ENCODE assay signal across 8 cellular contexts in genomic region chr22:37636186-37636948, GRCh38. TPM values are rescaled to one million over a fixed set of nuclear protein-coding genes. Genes with fewer than 3 reads are reported as not detected.
DNase-seq lines count a peak whose midpoint lies in the region; ATAC-seq, FAIRE-seq and TF ChIP-seq lines count a peak whose summit lies in the region.

No MANE protein-coding gene starts in this region.

- no peak for ATAC-seq in pancreas
- no peak for ATAC-seq in HG03280 (IDR thresholded peaks at IDR 0.05; ENCODE audit: unreplicated experiment)
- no peak for ATAC-seq in HG03460 (IDR thresholded peaks at IDR 0.05; ENCODE audit: unreplicated experiment)

- peak overlapping the region; percentile 87 to 94 (median 91) for H3K27ac Mint-ChIP-seq in CD4-positive, alpha-beta memory T cell
- H3K27ac Mint-ChIP-seq in activated naive CD8-positive, alpha-beta T cell = peak overlapping the region; percentile 68

- TF ChIP-seq CTCF in pancreas (IDR thresholded peaks at IDR 0.05) = no peak

- no peaks in the 10 kb centered on the region for H3K27me3 Mint-ChIP-seq in CD4-positive, alpha-beta memory T cell
- no peaks in the 10 kb centered on the region for H3K27me3 Mint-ChIP-seq in activated naive CD8-positive, alpha-beta T cell

- peaks cover 84% of the 10 kb centered on the region for H3K4me1 ChIP-seq in CD4-positive, alpha-beta memory T cell (ENCODE audit: insufficient read depth, low read length)
- H3K4me1 ChIP-seq in mucosa of rectum (ENCODE audit: control insufficient read depth in 2 of 2, insufficient read depth in 2 of 2, low read length in 2 of 2) (peaks cover 63 to 70% of the 10 kb centered on the region in 2 donors), pancreas (peaks cover 0 to 12% (median 5%) of the 10 kb centered on the region in 3 donors)

- peak overlapping the region; percentile 11 to 87 for H3K9ac ChIP-seq in mucosa of rectum (ENCODE audit: low read depth in 1 of 2, low read length in 2 of 2)

- POLR2A ChIA-PET in CD4-positive, alpha-beta memory T cell (lab: Charles Lee; ENCODE audit: partially characterized antibody) = interaction anchor here (0.8 to 12.1 kb wide), 9 partner anchors 7 to 50 kb away, joined by 3 to 247 read pairs (median 17); partner anchors contain the start of genes GGA1, LGALS1, NOL12 and PDXP

- no peak for FAIRE-seq in pancreas (lab: Jason Lieb, UNC)

- H3K9me3 Mint-ChIP-seq in CD4-positive, alpha-beta memory T cell = no peaks in the 10 kb centered on the region
- H3K9me3 Mint-ChIP-seq in activated naive CD8-positive, alpha-beta T cell (ENCODE audit: low read depth) = no peaks in the 10 kb centered on the region

- H3K27ac ChIP-seq in CD4-positive, alpha-beta memory T cell (ENCODE audit: low read depth, low read length) = peak overlapping the region; percentile 64
- peak overlapping the region; percentile 65 for H3K27ac ChIP-seq in KOPT-K1 (ENCODE audit: low read depth, low read length, poor library complexity, severe bottlenecking)
- peak overlapping the region; percentile 91 to 94 for H3K27ac ChIP-seq in mucosa of rectum (ENCODE audit: low read depth in 2 of 2, low read length in 2 of 2)
- no peak overlapping the region for H3K27ac ChIP-seq in pancreas

- CTCF ChIA-PET in CD4-positive, alpha-beta memory T cell (lab: Charles Lee; ENCODE audit: partially characterized antibody) = interaction anchor here (1.0 to 22.8 kb wide), 9 partner anchors 4 to 69 kb away, joined by 4 to 558 read pairs (median 14); partner anchors contain the start of genes GGA1, LGALS1, NOL12 and PDXP

- DNase-seq in CD4-positive, alpha-beta memory T cell = no peak
- DNase-seq in posterior vena cava (ENCODE audit: low spot score) (no peak), pancreas (no peak)

- no peaks in the 10 kb centered on the region for H3K27me3 ChIP-seq in CD4-positive, alpha-beta memory T cell (ENCODE audit: insufficient read depth, low read length)
- H3K27me3 ChIP-seq in mucosa of rectum (ENCODE audit: control insufficient read depth in 2 of 2, insufficient read depth in 2 of 2, low read length in 2 of 2) (no peaks in the 10 kb centered on the region), pancreas (no peaks in the 10 kb centered on the region)

- peaks cover 40 to 87% (median 58%) of the 10 kb centered on the region in 4 donors for H3K4me1 Mint-ChIP-seq in CD4-positive, alpha-beta memory T cell
- peaks cover 66% of the 10 kb centered on the region for H3K4me1 Mint-ChIP-seq in activated naive CD8-positive, alpha-beta T cell (ENCODE audit: low read depth)

- H3K4me3 ChIP-seq in CD4-positive, alpha-beta memory T cell (ENCODE audit: low read length in 2 of 2) = no peak overlapping the region
- H3K4me3 ChIP-seq in mucosa of rectum (ENCODE audit: low read length in 2 of 2) (no peak overlapping the region), pancreas (no peak overlapping the region)

- no peaks in the 10 kb centered on the region for H3K9me3 ChIP-seq in CD4-positive, alpha-beta memory T cell (ENCODE audit: control insufficient read depth in 1 of 2, low read length in 2 of 2)
- H3K9me3 ChIP-seq in KOPT-K1 (ENCODE audit: insufficient read depth, low read length, poor library complexity, severe bottlenecking) = no peaks in the 10 kb centered on the region
- no peaks in the 10 kb centered on the region for H3K9me3 ChIP-seq in mucosa of rectum (ENCODE audit: control insufficient read depth in 2 of 2, low read length in 2 of 2)
- H3K9me3 ChIP-seq in pancreas = no peaks in the 10 kb centered on the region

- peaks cover 0 to 27% of the 10 kb centered on the region in 2 donors for H3K36me3 Mint-ChIP-seq in CD4-positive, alpha-beta memory T cell
- no peaks in the 10 kb centered on the region for H3K36me3 Mint-ChIP-seq in activated naive CD8-positive, alpha-beta T cell

- peak overlapping the region; percentile 9 to 96 (median 66) for H3K4me3 Mint-ChIP-seq in CD4-positive, alpha-beta memory T cell
- no peak overlapping the region for H3K4me3 Mint-ChIP-seq in activated naive CD8-positive, alpha-beta T cell

- WGBS in pancreas, 2 donors = 60 to 66% methylated on average over 6 of the region's 6 CpGs

- H3K36me3 ChIP-seq in CD4-positive, alpha-beta memory T cell (ENCODE audit: insufficient read depth, low read length) = peaks cover under 1% of the 10 kb centered on the region
- peaks cover 5% of the 10 kb centered on the region for H3K36me3 ChIP-seq in KOPT-K1 (ENCODE audit: insufficient read depth, low read length)
- H3K36me3 ChIP-seq in mucosa of rectum (ENCODE audit: control insufficient read depth in 2 of 2, insufficient read depth in 2 of 2, low read length in 2 of 2) = peaks cover 10 to 11% of the 10 kb centered on the region in 2 donors
- peaks cover 0 to 5% (median 0%) of the 10 kb centered on the region in 3 donors for H3K36me3 ChIP-seq in pancreas

- intact Hi-C loops in CD4-positive, alpha-beta memory T cell (cut with micrococcal nuclease) = loop anchor here (10.0 kb wide), 1 partner anchor 208 kb away; the partner anchor contains the start of genes ANKRD54 and EIF3L
- intact Hi-C loops in posterior vena cava (cut with DNase I) (loop anchor here in 1 of 2 donors (5.0 kb wide), 1 partner anchor 166 kb away; no protein-coding TSS in a partner anchor), pancreas (cut with DNase I) (no loop called here)

RNA-seq across cellular contexts. Expression of gene SH3BP1, which starts 3.1 kb away (rescaled TPM):
- total RNA-seq in CD4-positive, alpha-beta memory T cell = 10 to 100 TPM; 84.0 to 89.2 TPM
- polyA plus RNA-seq in CD4-positive, alpha-beta memory T cell = 10 to 100 TPM; 17.6 to 30.3 TPM
- total RNA-seq in posterior vena cava = 1 to 10 TPM; 7.2 to 7.4 TPM
- 1 to 10 TPM; 2.0 to 9.3 (median 3.9) TPM for total RNA-seq in pancreas
- 1 to 10 TPM; 2.7 to 5.9 TPM for polyA plus RNA-seq in pancreas

RNA-seq across cellular contexts. Expression of gene PDXP, which starts 22.2 kb away (rescaled TPM):
- total RNA-seq in CD4-positive, alpha-beta memory T cell = 1 to 10 TPM; 7.3 to 9.8 TPM
- polyA plus RNA-seq in CD4-positive, alpha-beta memory T cell = 1 to 10 TPM in 1 of 2 donors, under 1 TPM in 1; 0.38 to 7.1 TPM
- 1 to 10 TPM; 5.0 to 5.4 TPM for total RNA-seq in posterior vena cava
- 1 to 10 TPM; 3.6 to 6.8 (median 5.4) TPM for total RNA-seq in pancreas
- 10 to 100 TPM in 1 of 2 donors, 1 to 10 TPM in 1; 4.6 to 16.3 TPM for polyA plus RNA-seq in pancreas

RNA-seq across cellular contexts. Expression of gene GGA1, which starts 27.7 kb away (rescaled TPM):
- total RNA-seq in CD4-positive, alpha-beta memory T cell = 100 to 1,000 TPM; 108 to 109 TPM
- polyA plus RNA-seq in CD4-positive, alpha-beta memory T cell = 10 to 100 TPM; 16.3 to 26.7 TPM
- total RNA-seq in posterior vena cava = 10 to 100 TPM; 30.0 to 31.2 TPM
- 10 to 100 TPM; 17.9 to 36.4 (median 21.5) TPM for total RNA-seq in pancreas
- polyA plus RNA-seq in pancreas = 10 to 100 TPM; 81.5 to 84.9 TPM

RNA-seq across cellular contexts. Expression of gene LGALS1, which starts 39.1 kb away (rescaled TPM):
- 10 to 100 TPM; 64.8 to 68.7 TPM for total RNA-seq in CD4-positive, alpha-beta memory T cell
- 100 to 1,000 TPM; 315 to 358 TPM for polyA plus RNA-seq in CD4-positive, alpha-beta memory T cell
- total RNA-seq in posterior vena cava (1,000 to 10,000 TPM; 1,140 to 1,213 TPM), pancreas (100 to 1,000 TPM in 2 of 6 donors, 10 to 100 TPM in 4; 15.9 to 191 (median 40.9) TPM)
- polyA plus RNA-seq in pancreas = 100 to 1,000 TPM; 172 to 249 TPM

RNA-seq across cellular contexts. Expression of gene NOL12, which starts 49.8 kb away (rescaled TPM):
- 10 to 100 TPM; 50.3 to 52.0 TPM for total RNA-seq in CD4-positive, alpha-beta memory T cell
- polyA plus RNA-seq in CD4-positive, alpha-beta memory T cell = 10 to 100 TPM; 38.8 to 51.6 TPM
- total RNA-seq in posterior vena cava = 10 to 100 TPM; 12.0 to 13.8 TPM
- total RNA-seq in pancreas = 10 to 100 TPM in 2 of 6 donors, 1 to 10 TPM in 4; 6.0 to 12.3 (median 8.5) TPM
- 10 to 100 TPM; 19.0 to 25.6 TPM for polyA plus RNA-seq in pancreas

Comparison
In these comparisons a context has a peak if more than half of its experiments do, and no peak if none do; other contexts are left out.
1. H3K27ac ChIP-seq: peak in CD4-positive, alpha-beta memory T cell (single experiment), KOPT-K1 (single experiment) and mucosa of rectum (2 of 2); none in pancreas (0 of 4).
2. RNA of gene SH3BP1, which starts 3.1 kb away (total RNA-seq): 84.0 to 89.2 TPM in CD4-positive, alpha-beta memory T cell; 7.2 to 7.4 TPM in posterior vena cava and 2.0 to 9.3 TPM in pancreas; every median in the first group is over 4 times any median in the second.